In genomic region chr2:188978291-188979081, GRCh38 we compare ENCODE assay signal across 1 cellular context.
TF ChIP-seq lines count a peak whose summit lies in the region.

No MANE protein-coding gene starts in this region.

TF ChIP-seq in GM12878, 131 proteins besides CTCF, POLR2A, EP300 and RAD21 (continued from another document and continues in another):
- TF ChIP-seq SP1 (IDR thresholded peaks at IDR 0.05; ENCODE audit: low read depth, low read length) (no peak), TARDBP (IDR thresholded peaks at IDR 0.05; ENCODE audit: borderline replicate concordance) (no peak), TCF12 (IDR thresholded peaks at IDR 0.05; ENCODE audit: low read depth, low read length) (no peak), RELA (IDR thresholded peaks at IDR 0.05; ENCODE audit: borderline replicate concordance, partially characterized antibody) (peak; percentile 32), IKZF1 (conservative IDR thresholded peaks at IDR 0.05) (peak; percentile 38), BCL3 (IDR thresholded peaks at IDR 0.05; ENCODE audit: borderline replicate concordance, insufficient read depth, low read depth, low read length, poor library complexity, severe bottlenecking) (peak; percentile 55), SIN3A (IDR thresholded peaks at IDR 0.05; ENCODE audit: low read depth, low read length) (no peak), USF1 (IDR thresholded peaks at IDR 0.05; ENCODE audit: borderline replicate concordance, extremely low read length, insufficient read depth, low read depth, low read length) (no peak), E4F1 (IDR thresholded peaks at IDR 0.05; ENCODE audit: borderline replicate concordance, partially characterized antibody) (no peak), TBL1XR1 (IDR thresholded peaks at IDR 0.05; ENCODE audit: low read depth, low read length) (no peak), RELB (IDR thresholded peaks at IDR 0.05; ENCODE audit: low read depth) (peak; percentile 80), PAX8 (IDR thresholded peaks at IDR 0.05) (no peak), ZZZ3 (IDR thresholded peaks at IDR 0.05; ENCODE audit: control insufficient read depth, insufficient read length, low read depth) (no peak), E2F8 (IDR thresholded peaks at IDR 0.05; ENCODE audit: low read depth, partially characterized antibody) (no peak), JUND (IDR thresholded peaks at IDR 0.05; ENCODE audit: low read depth, low read length) (no peak), BMI1 (IDR thresholded peaks at IDR 0.05; ENCODE audit: borderline replicate concordance) (peak; percentile 73; the same call in 1 of the 2 replicates), PAX5 (IDR thresholded peaks at IDR 0.05; ENCODE audit: borderline replicate concordance, low read depth, low read length) (no peak), IRF4 (IDR thresholded peaks at IDR 0.05; ENCODE audit: low read depth, low read length) (no peak), ATF2 (IDR thresholded peaks at IDR 0.05; ENCODE audit: low read length) (peak; percentile 64; the same call in 1 of the 2 replicates), USF2 (IDR thresholded peaks at IDR 0.05; ENCODE audit: borderline replicate concordance, low read depth, low read length) (peak; percentile 66), CHD2 (IDR thresholded peaks at IDR 0.05; ENCODE audit: borderline replicate concordance, low read depth, low read length) (no peak), SUPT20H (IDR thresholded peaks at IDR 0.05; ENCODE audit: borderline replicate concordance, control insufficient read depth, low read depth, low read length) (no peak), HSF1 (IDR thresholded peaks at IDR 0.05; ENCODE audit: low read depth, low read length) (no peak), GATAD2B (conservative IDR thresholded peaks at IDR 0.05; ENCODE audit: low read depth) (no peak), RBBP5 (conservative IDR thresholded peaks at IDR 0.05) (no peak), BCLAF1 (IDR thresholded peaks at IDR 0.05) (no peak), E2F4 (IDR thresholded peaks at IDR 0.05; ENCODE audit: low read depth, low read length) (no peak), ZBTB33 (IDR thresholded peaks at IDR 0.05) (no peak), ZBTB4 (CRISPR knock-in tag; IDR thresholded peaks at IDR 0.05) (no peak), SREBF1 (IDR thresholded peaks at IDR 0.05; ENCODE audit: low read length) (no peak), POLR2AphosphoS2 (IDR thresholded peaks at IDR 0.05; ENCODE audit: low read depth, low read length) (no peak), BCL11A (IDR thresholded peaks at IDR 0.05; ENCODE audit: low read depth, low read length) (peak; percentile 83)
